1 cellular context compared by ENCODE assay signal in genomic region chr11:68471360-68472340, GRCh38.
A peak's percentile ranks its signal among the peaks of the same experiment; 100 is the strongest.
TF ChIP-seq lines count a peak whose summit lies in the region.

No MANE protein-coding gene starts in this region.

TF ChIP-seq in GM12878, 131 proteins besides CTCF, POLR2A, EP300 and RAD21 (continued from another document):
- peak in 1 of 2 experiments; percentile 26; a peak in 1 of 4 replicates for TF ChIP-seq BHLHE40 (IDR thresholded peaks at IDR 0.05; ENCODE audit: borderline replicate concordance in 1 of 2, low read depth in 2 of 2, low read length in 1 of 2)
- TF ChIP-seq NFIC (IDR thresholded peaks at IDR 0.05; ENCODE audit: low read depth, low read length): no peak
- no peak for TF ChIP-seq NFYA (IDR thresholded peaks at IDR 0.05; ENCODE audit: borderline replicate concordance, low read depth, low read length)
- TF ChIP-seq ZBTB11 (CRISPR knock-in tag; IDR thresholded peaks at IDR 0.05): no peak
- no peak for TF ChIP-seq NR2C2 (IDR thresholded peaks at IDR 0.05; ENCODE audit: borderline replicate concordance, control insufficient read depth, insufficient read length, low read depth)
- TF ChIP-seq IKZF2 (IDR thresholded peaks at IDR 0.05): peak; percentile 77 to 81; a peak in 3 of 4 replicates
- 0 out of 2 replicates have a peak, but pooled peaks have one; percentile 22 for TF ChIP-seq DPF2 (IDR thresholded peaks at IDR 0.05)
- TF ChIP-seq TARDBP (IDR thresholded peaks at IDR 0.05; ENCODE audit: borderline replicate concordance): no peak
- no peak for TF ChIP-seq JUND (IDR thresholded peaks at IDR 0.05; ENCODE audit: low read depth, low read length)
- no peak for TF ChIP-seq HSF1 (IDR thresholded peaks at IDR 0.05; ENCODE audit: low read depth, low read length)
- peak; percentile 79 for TF ChIP-seq RELB (IDR thresholded peaks at IDR 0.05; ENCODE audit: low read depth)
- TF ChIP-seq HDAC6 (IDR thresholded peaks at IDR 0.05; ENCODE audit: unreplicated experiment): no peak
- TF ChIP-seq YY1 (IDR thresholded peaks at IDR 0.05; ENCODE audit: low read depth, low read length): no peak
- peak; percentile 84 for TF ChIP-seq RUNX3 (IDR thresholded peaks at IDR 0.05; ENCODE audit: low read length)
- TF ChIP-seq NBN (IDR thresholded peaks at IDR 0.05): peak; percentile 78
- TF ChIP-seq NR2C1 (IDR thresholded peaks at IDR 0.05): no peak
- peak; percentile 75 for TF ChIP-seq IKZF1 (conservative IDR thresholded peaks at IDR 0.05)
- TF ChIP-seq CREB1 (IDR thresholded peaks at IDR 0.05; ENCODE audit: low read depth): no peak
- TF ChIP-seq TCF3 (IDR thresholded peaks at IDR 0.05; ENCODE audit: borderline replicate concordance, insufficient read depth, low read depth, low read length): no peak
- peak in 1 of 2 experiments; percentile 39; a peak in 1 of 3 replicates for TF ChIP-seq EGR1 (IDR thresholded peaks at IDR 0.05; ENCODE audit: borderline replicate concordance in 1 of 2, low read depth in 2 of 2, low read length in 2 of 2)
